Comparison of ENCODE assay signal across 14 cellular contexts in genomic region chr5:72346396-72346795, GRCh38.
"Had no signal": no experiment of that assay in that cellular context is flagged by ENCODE, and none has a peak within 500 bp of the region (broad histone marks: within the 10 kb centered on the region; RNA-seq: fewer than 3 reads in every experiment).

No MANE protein-coding gene starts in this region.

- H3K27me3 ChIP-seq: cardiac muscle cell, dorsolateral prefrontal cortex, upper lobe of left lung had no signal

- H3K4me3 ChIP-seq: cardiac muscle cell, dorsolateral prefrontal cortex, upper lobe of left lung had no signal

- H3K27ac Mint-ChIP-seq: endodermal cell; T-helper 1 cell treated with Interleukin-12 subunit alpha and Interleukin-12 subunit beta and Interleukin-4 antibody, amounts not matched to agents 30 μg/mL and 1 μg/mL, for 36 hours had no signal

- DNase-seq: activated CD4-positive, alpha-beta T cell treated with anti-CD3 and anti-CD28 coated beads for 4 hours; activated effector memory CD4-positive, alpha-beta T cell treated with Interleukin-2 at 50 U/mL for 16 hours; activated naive CD4-positive, alpha-beta T cell treated with anti-CD3 and anti-CD28 coated beads, Interleukin-2, amount 50 U/mL, for 16 hours; dorsolateral prefrontal cortex; endodermal cell; erythroblast; naive B cell; stimulated activated CD4-positive, alpha-beta T cell treated with anti-CD3 and anti-CD28 coated beads, Interleukin-15, amount 100 ng/mL, for 24 hours; stimulated activated CD4-positive, alpha-beta T cell treated with anti-CD3 and anti-CD28 coated beads, Interleukin-4, amount 100 ng/mL, for 24 hours; stimulated activated naive CD8-positive, alpha-beta T cell treated with anti-CD3 and anti-CD28 coated beads, Interleukin-15, Interleukin-2, amounts not matched to agents 100 U/mL and 50 U/mL, for 24 hours; upper lobe of left lung; WERI-Rb-1 had no signal

- H3K4me3 Mint-ChIP-seq: endodermal cell; naive B cell; T-helper 1 cell treated with Interleukin-12 subunit alpha and Interleukin-12 subunit beta and Interleukin-4 antibody, amounts not matched to agents 30 μg/mL and 1 μg/mL, for 36 hours had no signal

- ATAC-seq: stimulated activated naive CD8-positive, alpha-beta T cell treated with anti-CD3 and anti-CD28 coated beads, Interleukin-15, Interleukin-2, amounts not matched to agents 100 U/mL and 50 U/mL, for 24 hours had no signal

- H3K4me1 Mint-ChIP-seq: endodermal cell had no signal

- H3K9me3 Mint-ChIP-seq: naive B cell; T-helper 1 cell treated with Interleukin-12 subunit alpha and Interleukin-12 subunit beta and Interleukin-4 antibody, amounts not matched to agents 30 μg/mL and 1 μg/mL, for 36 hours had no signal

- H3K9me3 ChIP-seq: upper lobe of left lung had no signal

- H3K4me1 ChIP-seq: upper lobe of left lung had no signal

- H3K27ac ChIP-seq: cardiac muscle cell, dorsolateral prefrontal cortex, upper lobe of left lung, WERI-Rb-1 had no signal

- H3K27me3 Mint-ChIP-seq: naive B cell had no signal
